ENCODE assay signal across 8 cellular contexts in genomic region chr1:207751790-207752455, GRCh38. TPM values are rescaled to one million over a fixed set of nuclear protein-coding genes. Genes with fewer than 3 reads are reported as not detected.
A peak's percentile ranks its signal among the peaks of the same experiment; 100 is the strongest.
DNase-seq lines count a peak whose midpoint lies in the region; ATAC-seq and TF ChIP-seq lines count a peak whose summit lies in the region.

TSS of gene CD46 (plus strand) at chr1:207752054. CDS start at chr1:207752213, 159 bp downstream.

- H3K36me3 Mint-ChIP-seq in activated T-cell treated with anti-CD3 and anti-CD28 coated beads, Interleukin-2, amount 50 U/mL, for 24 hours (ENCODE audit: low read depth), result peaks cover 27% of the 10 kb centered on the region

- ATAC-seq in GM21717 (IDR thresholded peaks at IDR 0.05; ENCODE audit: unreplicated experiment), result peak; percentile 97

- peak within 1 kb of the TSS; percentile 99 for H3K4me3 Mint-ChIP-seq in activated T-cell treated with anti-CD3 and anti-CD28 coated beads, Interleukin-2, amount 50 U/mL, for 24 hours

- no peaks in the 10 kb centered on the region for H3K36me3 ChIP-seq in esophagus (ENCODE audit: control insufficient read depth in 2 of 2, insufficient read depth in 2 of 2, low read length in 1 of 2)
- peaks cover under 1% of the 10 kb centered on the region for H3K36me3 ChIP-seq in muscle layer of colon (ENCODE audit: insufficient read depth, low read length)

- H3K27me3 ChIP-seq in esophagus (ENCODE audit: control insufficient read depth in 1 of 2, insufficient read depth in 2 of 2, low read length in 2 of 2), result no peaks in the 10 kb centered on the region
- H3K27me3 ChIP-seq in muscle layer of colon (ENCODE audit: control insufficient read depth in 1 of 2, insufficient read depth in 2 of 2, low read length in 2 of 2), result no peaks in the 10 kb centered on the region

- peak within 1 kb of the TSS; percentile 62 for H3K9ac ChIP-seq in muscle layer of colon (ENCODE audit: low read length)

- DNase-seq in DMS153 treated with DMSO at 0.1 percent for 48 hours (lab: John Stamatoyannopoulos, UW; ENCODE audit: unreplicated experiment) (peak; percentile 98), KBM-7 (peak; percentile 98)
- peak; percentile 94 for DNase-seq in activated T-cell treated with anti-CD3 and anti-CD28 coated beads, Interleukin-2, amount 50 U/mL, for 24 hours
- peak; percentile 84 for DNase-seq in stimulated activated CD8-positive, alpha-beta memory T cell treated with anti-CD3 and anti-CD28 coated beads, Interleukin-7, amount 100 ng/mL, for 24 hours (ENCODE audit: low read depth)

- peak within 1 kb of the TSS; percentile 99 for H3K27ac ChIP-seq in esophagus (ENCODE audit: low read depth in 2 of 2, low read length in 1 of 2)
- peak within 1 kb of the TSS; percentile 89 for H3K27ac ChIP-seq in muscle layer of colon (ENCODE audit: low read depth, low read length)

- 0% methylated on average over 55 of the region's 55 CpGs for WGBS in esophagus, 2 donors

- H3K4me3 ChIP-seq in esophagus (ENCODE audit: low read depth in 1 of 2, low read length in 2 of 2) (peak within 1 kb of the TSS; percentile 91 to 99), muscle layer of colon (ENCODE audit: low read depth in 1 of 2, low read length in 2 of 2) (peak within 1 kb of the TSS; percentile 86 to 97)

- no peaks in the 10 kb centered on the region for H3K27me3 Mint-ChIP-seq in activated T-cell treated with anti-CD3 and anti-CD28 coated beads, Interleukin-2, amount 50 U/mL, for 24 hours

- H3K9me3 ChIP-seq in esophagus (ENCODE audit: control insufficient read depth in 2 of 2, insufficient read depth in 1 of 2, low read depth in 1 of 2, low read length in 1 of 2) (no peaks in the 10 kb centered on the region), muscle layer of colon (ENCODE audit: low read length) (no peaks in the 10 kb centered on the region)

- H3K27ac Mint-ChIP-seq in activated T-cell treated with anti-CD3 and anti-CD28 coated beads, Interleukin-2, amount 50 U/mL, for 24 hours, result peak within 1 kb of the TSS; percentile 99

- H3K4me1 ChIP-seq in esophagus (ENCODE audit: control insufficient read depth in 2 of 2, insufficient read depth in 2 of 2, low read length in 1 of 2) (peaks cover 2 to 8% of the 10 kb centered on the region in 2 donors), muscle layer of colon (ENCODE audit: insufficient read depth, low read length) (peaks cover 36% of the 10 kb centered on the region)

- peaks cover 68% of the 10 kb centered on the region for H3K4me1 Mint-ChIP-seq in activated T-cell treated with anti-CD3 and anti-CD28 coated beads, Interleukin-2, amount 50 U/mL, for 24 hours (ENCODE audit: low read depth)

- H3K9me3 Mint-ChIP-seq in activated T-cell treated with anti-CD3 and anti-CD28 coated beads, Interleukin-2, amount 50 U/mL, for 24 hours, result no peaks in the 10 kb centered on the region

- in situ Hi-C loops in KBM-7 (cut with MboI; ENCODE audit: low pct_unique_long_range_greater_than_20kb, low sequenced_read_pairs), result no loop called here

TF ChIP-seq in PFSK-1, 5 proteins besides CTCF, POLR2A, EP300 and RAD21:
- TF ChIP-seq TAF1 (IDR thresholded peaks at IDR 0.05; ENCODE audit: borderline replicate concordance, insufficient read depth, low read length) (peak; percentile 86), FOXP2 (optimal IDR thresholded peaks at IDR 0.05; ENCODE audit: borderline replicate concordance, extremely low read depth, extremely low read length, insufficient read depth) (no peak), REST (IDR thresholded peaks at IDR 0.05; ENCODE audit: insufficient read depth in 1 of 2, low read depth in 2 of 2, low read length in 2 of 2) (no peak), POLR2AphosphoS5 (IDR thresholded peaks at IDR 0.05; ENCODE audit: low read depth, low read length) (peak; percentile 93), SIN3A (IDR thresholded peaks at IDR 0.05; ENCODE audit: borderline replicate concordance, insufficient read depth, low read length) (peak; percentile 82)

RNA-seq across cellular contexts. Expression of gene CD46, which starts in this region (rescaled TPM):
- 28.9 TPM for polyA plus RNA-seq in PFSK-1 (2012; ENCODE audit: insufficient read length, low read depth)
- polyA plus RNA-seq in esophagus, result 100 to 1,000 TPM in 1 of 2 donors, 10 to 100 TPM in 1; 79.6 to 154 TPM

Comparison
In these comparisons a context has a peak if more than half of its experiments do, and no peak if none do; other contexts are left out.
1. Peak in every context shown above with its lines: DNase-seq, ATAC-seq, H3K4me3 ChIP-seq and H3K27ac ChIP-seq.